Comparison of ENCODE assay signal across 8 cellular contexts in genomic region chrX:47384502-47384901, GRCh38. TPM values are rescaled to one million over a fixed set of nuclear protein-coding genes. Genes with fewer than 3 reads are reported as not detected.
DNase-seq lines count a peak whose midpoint lies in the region; ATAC-seq and FAIRE-seq lines count a peak whose summit lies in the region.

No MANE protein-coding gene starts in this region.

- H3K27me3 Mint-ChIP-seq in central memory CD8-positive, alpha-beta T cell: no peaks in the 10 kb centered on the region

- peak; percentile 19 for FAIRE-seq in A204.1 (lab: Jason Lieb, UNC)

- no peak overlapping the region for H3K27ac Mint-ChIP-seq in central memory CD8-positive, alpha-beta T cell (ENCODE audit: low read depth)

- H3K4me1 Mint-ChIP-seq in central memory CD8-positive, alpha-beta T cell: peaks cover 20% of the 10 kb centered on the region

- peak; percentile 47 for ATAC-seq in central memory CD8-positive, alpha-beta T cell (replicated peaks; ENCODE audit: extremely low read depth, poor library complexity, severe bottlenecking)
- peak; percentile 83 for ATAC-seq in left colon
- ATAC-seq in GM21737 (IDR thresholded peaks at IDR 0.05; ENCODE audit: unreplicated experiment): no peak

- no peak overlapping the region for H3K4me3 Mint-ChIP-seq in central memory CD8-positive, alpha-beta T cell

- peak; percentile 20 for DNase-seq in GM19238 (ENCODE audit: insufficient read length, low spot score)
- peak; percentile 86 for DNase-seq in NCI-H2227 (lab: John Stamatoyannopoulos, UW; ENCODE audit: unreplicated experiment)
- DNase-seq in activated CD4-positive, CD25-positive, alpha-beta regulatory T cell treated with anti-CD3 and anti-CD28 coated beads, Interleukin-2, amount 50 U/mL, for 16 hours (ENCODE audit: low read depth, low spot score): peak; percentile 60
- DNase-seq in central memory CD8-positive, alpha-beta T cell (ENCODE audit: low spot score in 2 of 2): peak; percentile 43 to 57
- peak; percentile 35 to 75 for DNase-seq in left colon
- peak; percentile 73 for DNase-seq in stimulated activated CD4-positive, alpha-beta T cell treated with anti-CD3 and anti-CD28 coated beads, Interleukin-4, amount 100 ng/mL, for 24 hours

- peaks cover 1% of the 10 kb centered on the region for H3K36me3 Mint-ChIP-seq in central memory CD8-positive, alpha-beta T cell (ENCODE audit: insufficient read depth)

- intact Hi-C loops in left colon (cut with DNase I, micrococcal nuclease): loop anchor here in 1 of 2 donors (5.0 to 10.0 kb wide), 2 partner anchors 140 to 192 kb away; partner anchors contain the start of gene UBA1

- no peaks in the 10 kb centered on the region for H3K9me3 Mint-ChIP-seq in central memory CD8-positive, alpha-beta T cell

RNA-seq across cellular contexts. Expression of gene ZNF157, which starts 14.1 kb away (rescaled TPM):
- under 1 TPM in 1 of 2 donors, not detected in 1; 0.17 TPM for total RNA-seq in left colon

Comparison
In these comparisons a context has a peak if more than half of its experiments do, and no peak if none do; other contexts are left out.
1. DNase-seq: peak in every context shown above with its lines; median percentile 86 in NCI-H2227; 73 in stimulated activated CD4-positive, alpha-beta T cell treated with anti-CD3 and anti-CD28 coated beads, Interleukin-4, amount 100 ng/mL, for 24 hours; 60 in activated CD4-positive, CD25-positive, alpha-beta regulatory T cell treated with anti-CD3 and anti-CD28 coated beads, Interleukin-2, amount 50 U/mL, for 16 hours; 55 in left colon; 50 in central memory CD8-positive, alpha-beta T cell; 20 in GM19238.